15 cellular contexts compared by ENCODE assay signal in the genomic region with DNA sequence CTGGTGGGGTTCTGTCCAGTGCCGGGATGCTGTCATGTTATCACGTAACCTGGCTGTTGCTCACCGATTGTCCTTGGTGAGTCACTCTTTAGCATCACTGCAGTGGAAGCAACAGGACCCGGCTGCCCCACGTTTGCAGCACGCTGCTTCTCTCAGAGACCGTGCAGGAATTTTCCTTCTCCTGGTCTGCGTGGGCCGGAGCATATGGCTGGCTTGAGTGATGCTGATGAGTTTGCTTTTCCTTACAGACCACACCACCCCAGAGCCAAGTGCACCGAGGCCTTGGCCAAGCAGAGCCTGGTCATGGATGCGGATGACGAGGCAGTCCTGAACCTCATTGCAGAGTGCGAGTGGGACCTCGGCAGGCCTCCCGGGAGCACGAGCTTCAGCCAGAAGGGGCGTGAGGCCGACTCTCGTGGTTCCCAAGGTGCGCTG. TPM values are rescaled to one million over a fixed set of nuclear protein-coding genes. Genes with fewer than 3 reads are reported as not detected.
A peak's percentile ranks its signal among the peaks of the same experiment; 100 is the strongest.
DNase-seq lines count a peak whose midpoint lies in the region; ATAC-seq, FAIRE-seq and TF ChIP-seq lines count a peak whose summit lies in the region.
"Had no signal": no experiment of that assay in that cellular context is flagged by ENCODE, and none has a peak within 500 bp of the region (broad histone marks: within the 10 kb centered on the region; RNA-seq: fewer than 3 reads in every experiment).

No MANE protein-coding gene starts in this region.

- FAIRE-seq in GM12892 (lab: Jason Lieb, UNC), result no peak
- FAIRE-seq: small intestine had no signal

- no peak overlapping the region for H2AFZ ChIP-seq in osteoblast (ENCODE audit: low read length)

- H3K4me2 ChIP-seq in osteoblast (ENCODE audit: insufficient read depth, low read length), result no peak overlapping the region

- H3K36me3 ChIP-seq in osteoblast (ENCODE audit: insufficient read depth, low read length), result peaks cover 17% of the 10 kb centered on the region

- H3K9me3 ChIP-seq in osteoblast (ENCODE audit: low read depth, low read length), result no peaks in the 10 kb centered on the region

- H3K4me3 ChIP-seq in fibroblast of the aortic adventitia (ENCODE audit: low read depth, low read length) (no peak overlapping the region), osteoblast (ENCODE audit: insufficient read depth, low read length) (no peak overlapping the region)
- H3K4me3 ChIP-seq: stomach had no signal

- no peaks in the 10 kb centered on the region for H3K79me2 ChIP-seq in osteoblast (ENCODE audit: insufficient read depth, low read length)

- no peak overlapping the region for H3K27ac ChIP-seq in osteoblast (ENCODE audit: low read depth, low read length)
- H3K27ac ChIP-seq: 22Rv1, stomach had no signal

- H3K27me3 ChIP-seq in osteoblast (ENCODE audit: insufficient read depth, low read length), result no peaks in the 10 kb centered on the region
- H3K27me3 ChIP-seq: stomach had no signal

- peak; percentile 52 for DNase-seq in DMS53 (lab: John Stamatoyannopoulos, UW)
- DNase-seq in DMS53 treated with DMSO at 0.1 percent for 48 hours (lab: John Stamatoyannopoulos, UW; ENCODE audit: unreplicated experiment), result no peak
- peak; percentile 24 for DNase-seq in RPMI8226
- DNase-seq in fibroblast of the aortic adventitia (ENCODE audit: low read depth), result peak; percentile 32
- DNase-seq in osteoblast (ENCODE audit: insufficient read length, low spot score, missing footprints), result peak; percentile 92
- no peak for DNase-seq in GM12892 (ENCODE audit: insufficient read length)
- DNase-seq: activated naive CD4-positive, alpha-beta T cell treated with anti-CD3 and anti-CD28 coated beads, Interleukin-2, amount 50 U/mL, for 16 hours; MM.1S; NCI-H2171; small intestine; stomach had no signal

- no peak for TF ChIP-seq CTCF in fibroblast of the aortic adventitia (IDR thresholded peaks at IDR 0.05; ENCODE audit: insufficient read depth, low read length)
- TF ChIP-seq CTCF in osteoblast (IDR thresholded peaks at IDR 0.05; ENCODE audit: extremely low read depth, low read depth, low read length), result no peak

- no peak for TF ChIP-seq POLR2A in GM12892 (IDR thresholded peaks at IDR 0.05; ENCODE audit: low read depth, low read length)

- no peak for ATAC-seq in GM18511 (IDR thresholded peaks at IDR 0.05; ENCODE audit: unreplicated experiment)
- ATAC-seq in SK-N-SH treated with all-trans-retinoic acid at 6 μM for 48 hours, result no peak; the same call in 1 of the 3 replicates
- ATAC-seq: CD8-positive, alpha-beta T cell had no signal

- no peaks in the 10 kb centered on the region for H3K4me1 ChIP-seq in osteoblast (ENCODE audit: insufficient read depth, low read length)
- H3K4me1 ChIP-seq: stomach had no signal

- no peaks in the 10 kb centered on the region for H4K20me1 ChIP-seq in osteoblast (ENCODE audit: insufficient read depth, low read length)

TF ChIP-seq in SK-N-SH treated with all-trans-retinoic acid at 6 μM for 48 hours, 23 proteins besides CTCF, POLR2A, EP300 and RAD21 (continues in another document):
- TF ChIP-seq, protein P1, sequence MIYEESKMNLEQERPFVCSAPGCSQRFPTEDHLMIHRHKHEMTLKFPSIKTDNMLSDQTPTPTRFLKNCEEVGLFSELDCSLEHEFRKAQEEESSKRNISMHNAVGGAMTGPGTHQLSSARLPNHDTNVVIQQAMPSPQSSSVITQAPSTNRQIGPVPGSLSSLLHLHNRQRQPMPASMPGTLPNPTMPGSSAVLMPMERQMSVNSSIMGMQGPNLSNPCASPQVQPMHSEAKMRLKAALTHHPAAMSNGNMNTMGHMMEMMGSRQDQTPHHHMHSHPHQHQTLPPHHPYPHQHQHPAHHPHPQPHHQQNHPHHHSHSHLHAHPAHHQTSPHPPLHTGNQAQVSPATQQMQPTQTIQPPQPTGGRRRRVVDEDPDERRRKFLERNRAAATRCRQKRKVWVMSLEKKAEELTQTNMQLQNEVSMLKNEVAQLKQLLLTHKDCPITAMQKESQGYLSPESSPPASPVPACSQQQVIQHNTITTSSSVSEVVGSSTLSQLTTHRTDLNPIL (CRISPR knock-in tag; IDR thresholded peaks at IDR 0.05; ENCODE audit: low read depth), result no peak
- TF ChIP-seq RARB (CRISPR knock-in tag; IDR thresholded peaks at IDR 0.05) (no peak), OSR1 (CRISPR knock-in tag; IDR thresholded peaks at IDR 0.05) (no peak), BACH2 (CRISPR knock-in tag; IDR thresholded peaks at IDR 0.05; ENCODE audit: borderline replicate concordance) (no peak), GLIS3 (CRISPR knock-in tag; IDR thresholded peaks at IDR 0.05) (no peak), ZC3H10 (CRISPR knock-in tag; IDR thresholded peaks at IDR 0.05) (no peak), ZFP3 (CRISPR knock-in tag; IDR thresholded peaks at IDR 0.05) (no peak), ZNF70 (CRISPR knock-in tag; IDR thresholded peaks at IDR 0.05) (no peak), SNAI2 (CRISPR knock-in tag; IDR thresholded peaks at IDR 0.05) (no peak), CSDC2 (CRISPR knock-in tag; IDR thresholded peaks at IDR 0.05) (no peak), ESRRG (CRISPR knock-in tag; IDR thresholded peaks at IDR 0.05) (no peak), ZNF565 (CRISPR knock-in tag; conservative IDR thresholded peaks at IDR 0.05; ENCODE audit: low read depth) (no peak), PPARA (CRISPR knock-in tag; IDR thresholded peaks at IDR 0.05; ENCODE audit: borderline replicate concordance) (no peak), TOX (CRISPR knock-in tag; IDR thresholded peaks at IDR 0.05; ENCODE audit: borderline replicate concordance) (no peak), ZNF8 (CRISPR knock-in tag; IDR thresholded peaks at IDR 0.05) (no peak), ARNTL (CRISPR knock-in tag; IDR thresholded peaks at IDR 0.05; ENCODE audit: borderline replicate concordance, low read depth) (no peak)
- TF ChIP-seq, protein P2, sequence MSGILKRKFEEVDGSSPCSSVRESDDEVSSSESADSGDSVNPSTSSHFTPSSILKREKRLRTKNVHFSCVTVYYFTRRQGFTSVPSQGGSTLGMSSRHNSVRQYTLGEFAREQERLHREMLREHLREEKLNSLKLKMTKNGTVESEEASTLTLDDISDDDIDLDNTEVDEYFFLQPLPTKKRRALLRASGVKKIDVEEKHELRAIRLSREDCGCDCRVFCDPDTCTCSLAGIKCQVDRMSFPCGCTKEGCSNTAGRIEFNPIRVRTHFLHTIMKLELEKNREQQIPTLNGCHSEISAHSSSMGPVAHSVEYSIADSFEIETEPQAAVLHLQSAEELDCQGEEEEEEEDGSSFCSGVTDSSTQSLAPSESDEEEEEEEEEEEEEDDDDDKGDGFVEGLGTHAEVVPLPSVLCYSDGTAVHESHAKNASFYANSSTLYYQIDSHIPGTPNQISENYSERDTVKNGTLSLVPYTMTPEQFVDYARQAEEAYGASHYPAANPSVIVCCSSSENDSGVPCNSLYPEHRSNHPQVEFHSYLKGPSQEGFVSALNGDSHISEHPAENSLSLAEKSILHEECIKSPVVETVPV (CRISPR knock-in tag; IDR thresholded peaks at IDR 0.05), result no peak
- TF ChIP-seq, protein P3, sequence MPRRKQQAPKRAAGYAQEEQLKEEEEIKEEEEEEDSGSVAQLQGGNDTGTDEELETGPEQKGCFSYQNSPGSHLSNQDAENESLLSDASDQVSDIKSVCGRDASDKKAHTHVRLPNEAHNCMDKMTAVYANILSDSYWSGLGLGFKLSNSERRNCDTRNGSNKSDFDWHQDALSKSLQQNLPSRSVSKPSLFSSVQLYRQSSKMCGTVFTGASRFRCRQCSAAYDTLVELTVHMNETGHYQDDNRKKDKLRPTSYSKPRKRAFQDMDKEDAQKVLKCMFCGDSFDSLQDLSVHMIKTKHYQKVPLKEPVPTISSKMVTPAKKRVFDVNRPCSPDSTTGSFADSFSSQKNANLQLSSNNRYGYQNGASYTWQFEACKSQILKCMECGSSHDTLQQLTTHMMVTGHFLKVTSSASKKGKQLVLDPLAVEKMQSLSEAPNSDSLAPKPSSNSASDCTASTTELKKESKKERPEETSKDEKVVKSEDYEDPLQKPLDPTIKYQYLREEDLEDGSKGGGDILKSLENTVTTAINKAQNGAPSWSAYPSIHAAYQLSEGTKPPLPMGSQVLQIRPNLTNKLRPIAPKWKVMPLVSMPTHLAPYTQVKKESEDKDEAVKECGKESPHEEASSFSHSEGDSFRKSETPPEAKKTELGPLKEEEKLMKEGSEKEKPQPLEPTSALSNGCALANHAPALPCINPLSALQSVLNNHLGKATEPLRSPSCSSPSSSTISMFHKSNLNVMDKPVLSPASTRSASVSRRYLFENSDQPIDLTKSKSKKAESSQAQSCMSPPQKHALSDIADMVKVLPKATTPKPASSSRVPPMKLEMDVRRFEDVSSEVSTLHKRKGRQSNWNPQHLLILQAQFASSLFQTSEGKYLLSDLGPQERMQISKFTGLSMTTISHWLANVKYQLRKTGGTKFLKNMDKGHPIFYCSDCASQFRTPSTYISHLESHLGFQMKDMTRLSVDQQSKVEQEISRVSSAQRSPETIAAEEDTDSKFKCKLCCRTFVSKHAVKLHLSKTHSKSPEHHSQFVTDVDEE (CRISPR knock-in tag; IDR thresholded peaks at IDR 0.05), result no peak
- TF ChIP-seq, protein P4, sequence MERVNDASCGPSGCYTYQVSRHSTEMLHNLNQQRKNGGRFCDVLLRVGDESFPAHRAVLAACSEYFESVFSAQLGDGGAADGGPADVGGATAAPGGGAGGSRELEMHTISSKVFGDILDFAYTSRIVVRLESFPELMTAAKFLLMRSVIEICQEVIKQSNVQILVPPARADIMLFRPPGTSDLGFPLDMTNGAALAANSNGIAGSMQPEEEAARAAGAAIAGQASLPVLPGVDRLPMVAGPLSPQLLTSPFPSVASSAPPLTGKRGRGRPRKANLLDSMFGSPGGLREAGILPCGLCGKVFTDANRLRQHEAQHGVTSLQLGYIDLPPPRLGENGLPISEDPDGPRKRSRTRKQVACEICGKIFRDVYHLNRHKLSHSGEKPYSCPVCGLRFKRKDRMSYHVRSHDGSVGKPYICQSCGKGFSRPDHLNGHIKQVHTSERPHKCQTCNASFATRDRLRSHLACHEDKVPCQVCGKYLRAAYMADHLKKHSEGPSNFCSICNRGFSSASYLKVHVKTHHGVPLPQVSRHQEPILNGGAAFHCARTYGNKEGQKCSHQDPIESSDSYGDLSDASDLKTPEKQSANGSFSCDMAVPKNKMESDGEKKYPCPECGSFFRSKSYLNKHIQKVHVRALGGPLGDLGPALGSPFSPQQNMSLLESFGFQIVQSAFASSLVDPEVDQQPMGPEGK (CRISPR knock-in tag; IDR thresholded peaks at IDR 0.05; ENCODE audit: borderline replicate concordance), result no peak

RNA-seq across cellular contexts. Expression of a gene that starts 21.4 kb away (rescaled TPM):
- total RNA-seq in fibroblast of the aortic adventitia (ENCODE audit: low replicate concordance) (1.6 and 3.5 TPM in 2 replicates), osteoblast (2.7 and 3.3 TPM in 2 replicates)
- 7.8 TPM for polyA plus RNA-seq in GM12892 (2012; ENCODE audit: missing spikeins)

RNA-seq across cellular contexts. Expression of a gene that starts 59.6 kb away (rescaled TPM):
- not detected in 2 replicates for total RNA-seq in fibroblast of the aortic adventitia (ENCODE audit: low replicate concordance)
- total RNA-seq in osteoblast, result not detected in 2 replicates
- polyA plus RNA-seq in GM12892 (2012; ENCODE audit: missing spikeins), result 0.40 TPM

Comparison
In these comparisons a context has a peak if more than half of its experiments do, and no peak if none do; other contexts are left out.
1. DNase-seq: peak in DMS53 (single experiment), RPMI8226 (single experiment), fibroblast of the aortic adventitia (single experiment) and osteoblast (single experiment); none in DMS53 treated with DMSO at 0.1 percent for 48 hours (single experiment) and GM12892 (single experiment).